Comparison of ENCODE assay signal across 10 cellular contexts in the genomic region with DNA sequence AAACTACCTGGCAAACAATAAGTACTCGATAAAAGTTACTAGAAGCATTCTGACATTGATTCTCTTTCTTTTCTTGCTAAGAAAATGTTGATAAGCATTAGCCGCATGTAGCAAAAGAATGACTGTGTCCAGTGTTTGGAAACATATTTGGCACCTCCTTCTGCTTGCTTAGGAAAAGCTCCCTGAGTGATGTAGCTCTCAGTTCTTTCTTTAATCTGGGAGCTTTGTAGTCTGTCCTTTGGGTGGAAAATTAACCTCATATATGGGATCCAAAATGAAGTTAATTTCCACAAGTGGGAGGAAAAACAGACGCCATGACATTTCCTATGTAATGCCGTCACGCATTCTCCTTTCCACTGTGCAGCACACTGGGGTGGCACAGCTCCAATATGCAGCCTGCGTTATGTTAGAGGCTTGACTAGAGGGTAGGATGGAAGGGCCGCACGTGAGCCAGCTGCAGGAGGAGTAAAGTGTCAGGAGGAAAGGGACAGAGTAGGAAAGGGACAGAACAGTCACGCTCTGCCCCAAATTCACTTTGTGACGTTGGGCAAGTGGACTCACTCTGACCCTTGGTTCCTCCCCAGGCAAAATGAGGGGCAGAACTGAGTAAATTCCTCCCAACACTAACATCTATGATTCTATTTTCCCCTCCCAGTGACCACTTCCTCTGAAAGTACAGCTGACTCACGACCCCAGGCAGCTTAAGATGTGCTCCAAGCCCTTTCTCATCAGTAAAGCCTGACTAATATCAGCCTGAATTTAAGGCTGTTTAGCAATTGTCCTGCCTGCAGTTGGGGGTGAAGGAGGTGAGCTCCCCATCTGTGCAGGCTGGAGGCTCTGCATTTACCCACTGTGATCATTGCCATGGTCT.
DNase-seq lines count a peak whose midpoint lies in the region; ATAC-seq and TF ChIP-seq lines count a peak whose summit lies in the region.
"Had no signal": no experiment of that assay in that cellular context is flagged by ENCODE, and none has a peak within 500 bp of the region (broad histone marks: within the 10 kb centered on the region; RNA-seq: fewer than 3 reads in every experiment).

No MANE protein-coding gene starts in this region.

- POLR2A ChIA-PET in PC-3 (lab: Charles Lee; ENCODE audit: unreplicated experiment), result no interaction called here

- no peaks in the 10 kb centered on the region for H4K20me1 ChIP-seq in PC-3 (ENCODE audit: low read length)

- H3K36me3 ChIP-seq in PC-3 (ENCODE audit: low read depth, low read length) (no peaks in the 10 kb centered on the region), stomach smooth muscle (ENCODE audit: control insufficient read depth in 2 of 2, insufficient read depth in 2 of 2, low read length in 2 of 2) (no peaks in the 10 kb centered on the region)

- no peak for TF ChIP-seq CTCF in PC-3 (conservative IDR thresholded peaks at IDR 0.05; ENCODE audit: low read depth, low read length)
- no peak for TF ChIP-seq CTCF in foreskin fibroblast (IDR thresholded peaks at IDR 0.05; ENCODE audit: low read depth, low read length)

- no peaks in the 10 kb centered on the region for H3K9me2 ChIP-seq in PC-3 (replicated peaks; ENCODE audit: low read length)

- H3K4me3 ChIP-seq in PC-3 (ENCODE audit: low read length), result peak overlapping the region; percentile 31; the same call in 1 of the 2 replicates
- H3K4me3 ChIP-seq in foreskin fibroblast (ENCODE audit: low read depth in 1 of 2, low read length in 2 of 2), result no peak overlapping the region
- no peak overlapping the region for H3K4me3 ChIP-seq in stomach smooth muscle (ENCODE audit: low read length in 2 of 2)
- H3K4me3 ChIP-seq: SK-N-MC had no signal

- DNase-seq in activated T-cell treated with anti-CD3 and anti-CD28 coated beads for 48 hours (ENCODE audit: low read depth) (peak; percentile 1), PC-3 (peak; percentile 88), foreskin fibroblast (peak; percentile 97)
- DNase-seq in activated T-cell treated with anti-CD3 and anti-CD28 coated beads, Interleukin-2, amount 50 U/mL, for 1 hour, result no peak
- DNase-seq: DND-41 had no signal

- H3K9ac ChIP-seq in PC-3 (ENCODE audit: low read length) (peak overlapping the region; percentile 41), stomach smooth muscle (ENCODE audit: low read length in 2 of 2) (peak overlapping the region; percentile 36 to 63)

- no peaks in the 10 kb centered on the region for H3K9me3 ChIP-seq in PC-3 (ENCODE audit: low read length)
- no peaks in the 10 kb centered on the region for H3K9me3 ChIP-seq in stomach smooth muscle (ENCODE audit: control insufficient read depth in 2 of 2, low read length in 2 of 2)

- CTCF ChIA-PET in PC-3 (lab: Charles Lee), result interaction anchor here (1.1 kb wide), 1 partner anchor 180 kb away, joined by 4 read pairs; no protein-coding TSS in a partner anchor

- H3K27ac ChIP-seq in PC-3 (ENCODE audit: low read length), result peak overlapping the region; percentile 86
- peak overlapping the region; percentile 91 for H3K27ac ChIP-seq in stomach smooth muscle (ENCODE audit: low read length)
- H3K27ac ChIP-seq: SK-N-MC had no signal

- H3K79me2 ChIP-seq in PC-3 (ENCODE audit: low read length), result no peaks in the 10 kb centered on the region

- ATAC-seq in PC-3 (peak; percentile 74), HG03521 (IDR thresholded peaks at IDR 0.05; ENCODE audit: unreplicated experiment) (no peak), HG03469 (IDR thresholded peaks at IDR 0.05; ENCODE audit: unreplicated experiment) (no peak), GM21825 (IDR thresholded peaks at IDR 0.05; ENCODE audit: unreplicated experiment) (no peak)

- H3K4me1 ChIP-seq in PC-3 (ENCODE audit: insufficient read depth, low read length), result peaks cover 40% of the 10 kb centered on the region
- H3K4me1 ChIP-seq in stomach smooth muscle (ENCODE audit: control insufficient read depth, insufficient read depth, low read length), result peaks cover 10% of the 10 kb centered on the region

- H3K4me2 ChIP-seq in PC-3 (ENCODE audit: low read length), result peak overlapping the region; percentile 75

- intact Hi-C loops in PC-3 (cut with micrococcal nuclease), result no loop called here

- H2AFZ ChIP-seq in PC-3 (ENCODE audit: low read length), result peak overlapping the region; percentile 68

- H3F3A ChIP-seq in PC-3 (ENCODE audit: low read length, unreplicated experiment), result no peaks in the 10 kb centered on the region

- no TSS peak for BruUV-seq in PC-3 (replicated peaks; lab: Mats Ljungman, UMichigan)

- H3K27me3 ChIP-seq in PC-3 (ENCODE audit: low read length), result no peaks in the 10 kb centered on the region
- no peaks in the 10 kb centered on the region for H3K27me3 ChIP-seq in stomach smooth muscle (ENCODE audit: control insufficient read depth in 1 of 2, insufficient read depth in 2 of 2, low read length in 2 of 2)
